ENCODE assay signal across 7 cellular contexts in genomic region chr6:63636516-63636968, GRCh38. TPM values are rescaled to one million over a fixed set of nuclear protein-coding genes. Genes with fewer than 3 reads are reported as not detected.
DNase-seq lines count a peak whose midpoint lies in the region; ATAC-seq and TF ChIP-seq lines count a peak whose summit lies in the region.

No MANE protein-coding gene starts in this region.

- peaks cover 38% of the 10 kb centered on the region for H3K4me1 ChIP-seq in muscle layer of colon (ENCODE audit: insufficient read depth, low read length)

- no peaks in the 10 kb centered on the region for H3K9me3 ChIP-seq in muscle layer of colon (ENCODE audit: low read length)

- peak overlapping the region; percentile 81 for H3K4me3 ChIP-seq in epithelial cell of proximal tubule (ENCODE audit: low read depth, low read length)
- H3K4me3 ChIP-seq in muscle layer of colon (ENCODE audit: low read depth in 1 of 2, low read length in 2 of 2), result peak overlapping the region; percentile 69 to 96

- H3K27me3 ChIP-seq in muscle layer of colon (ENCODE audit: control insufficient read depth in 1 of 2, insufficient read depth in 2 of 2, low read length in 2 of 2), result no peaks in the 10 kb centered on the region

- no peak for TF ChIP-seq CTCF in epithelial cell of proximal tubule (conservative IDR thresholded peaks at IDR 0.05; ENCODE audit: low read depth, low read length)

- H3K36me3 ChIP-seq in muscle layer of colon (ENCODE audit: insufficient read depth, low read length), result no peaks in the 10 kb centered on the region

- peak overlapping the region; percentile 59 for H3K9ac ChIP-seq in muscle layer of colon (ENCODE audit: low read length)

- peak overlapping the region; percentile 95 for H3K27ac ChIP-seq in muscle layer of colon (ENCODE audit: low read depth, low read length)

- peak; percentile 46 for DNase-seq in NCI-H526 treated with DMSO at 0.1 percent for 48 hours (lab: John Stamatoyannopoulos, UW)
- DNase-seq in activated CD8-positive, alpha-beta memory T cell treated with anti-CD3 and anti-CD28 coated beads, Interleukin-2, amount 50 U/mL, for 24 hours (ENCODE audit: extremely low read depth), result peak; percentile 33
- no peak for DNase-seq in epithelial cell of proximal tubule (ENCODE audit: low read depth)
- peak; percentile 4 to 30 for DNase-seq in stimulated activated CD8-positive, alpha-beta memory T cell treated with anti-CD3 and anti-CD28 coated beads, Interleukin-7, amount 100 ng/mL, for 1 hour (ENCODE audit: low read depth in 2 of 2)

- ATAC-seq in GM18868 (IDR thresholded peaks at IDR 0.05; ENCODE audit: unreplicated experiment) (peak; percentile 2), HG03097 (IDR thresholded peaks at IDR 0.05; ENCODE audit: low FRiP score, unreplicated experiment) (peak; percentile 10)

RNA-seq across cellular contexts. Expression of gene PHF3, which starts 0.9 kb away (rescaled TPM):
- total RNA-seq in epithelial cell of proximal tubule, result 20.2 and 27.9 TPM in 2 replicates
